ENCODE assay signal across 1 cellular context in genomic region chr17:2711608-2712299, GRCh38.
TF ChIP-seq lines count a peak whose summit lies in the region.

A gene with protein sequence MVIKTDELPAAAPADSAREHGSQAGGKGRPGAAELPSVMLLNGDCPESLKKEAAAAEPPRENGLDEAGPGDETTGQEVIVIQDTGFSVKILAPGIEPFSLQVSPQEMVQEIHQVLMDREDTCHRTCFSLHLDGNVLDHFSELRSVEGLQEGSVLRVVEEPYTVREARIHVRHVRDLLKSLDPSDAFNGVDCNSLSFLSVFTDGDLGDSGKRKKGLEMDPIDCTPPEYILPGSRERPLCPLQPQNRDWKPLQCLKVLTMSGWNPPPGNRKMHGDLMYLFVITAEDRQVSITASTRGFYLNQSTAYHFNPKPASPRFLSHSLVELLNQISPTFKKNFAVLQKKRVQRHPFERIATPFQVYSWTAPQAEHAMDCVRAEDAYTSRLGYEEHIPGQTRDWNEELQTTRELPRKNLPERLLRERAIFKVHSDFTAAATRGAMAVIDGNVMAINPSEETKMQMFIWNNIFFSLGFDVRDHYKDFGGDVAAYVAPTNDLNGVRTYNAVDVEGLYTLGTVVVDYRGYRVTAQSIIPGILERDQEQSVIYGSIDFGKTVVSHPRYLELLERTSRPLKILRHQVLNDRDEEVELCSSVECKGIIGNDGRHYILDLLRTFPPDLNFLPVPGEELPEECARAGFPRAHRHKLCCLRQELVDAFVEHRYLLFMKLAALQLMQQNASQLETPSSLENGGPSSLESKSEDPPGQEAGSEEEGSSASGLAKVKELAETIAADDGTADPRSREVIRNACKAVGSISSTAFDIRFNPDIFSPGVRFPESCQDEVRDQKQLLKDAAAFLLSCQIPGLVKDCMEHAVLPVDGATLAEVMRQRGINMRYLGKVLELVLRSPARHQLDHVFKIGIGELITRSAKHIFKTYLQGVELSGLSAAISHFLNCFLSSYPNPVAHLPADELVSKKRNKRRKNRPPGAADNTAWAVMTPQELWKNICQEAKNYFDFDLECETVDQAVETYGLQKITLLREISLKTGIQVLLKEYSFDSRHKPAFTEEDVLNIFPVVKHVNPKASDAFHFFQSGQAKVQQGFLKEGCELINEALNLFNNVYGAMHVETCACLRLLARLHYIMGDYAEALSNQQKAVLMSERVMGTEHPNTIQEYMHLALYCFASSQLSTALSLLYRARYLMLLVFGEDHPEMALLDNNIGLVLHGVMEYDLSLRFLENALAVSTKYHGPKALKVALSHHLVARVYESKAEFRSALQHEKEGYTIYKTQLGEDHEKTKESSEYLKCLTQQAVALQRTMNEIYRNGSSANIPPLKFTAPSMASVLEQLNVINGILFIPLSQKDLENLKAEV (N-terminal part only) (minus strand): TSS chr17:2711764. CDS start chr17:2711661, 103 bp downstream.

TF ChIP-seq in HepG2, 621 proteins besides CTCF, POLR2A, EP300 and RAD21 (continued from another document and continues in another):
- TF ChIP-seq ZNF691 (CRISPR knock-in tag; IDR thresholded peaks at IDR 0.05; ENCODE audit: borderline replicate concordance, low read depth), result peak; percentile 62; the same call in 1 of the 2 replicates
- TF ChIP-seq, protein P1, sequence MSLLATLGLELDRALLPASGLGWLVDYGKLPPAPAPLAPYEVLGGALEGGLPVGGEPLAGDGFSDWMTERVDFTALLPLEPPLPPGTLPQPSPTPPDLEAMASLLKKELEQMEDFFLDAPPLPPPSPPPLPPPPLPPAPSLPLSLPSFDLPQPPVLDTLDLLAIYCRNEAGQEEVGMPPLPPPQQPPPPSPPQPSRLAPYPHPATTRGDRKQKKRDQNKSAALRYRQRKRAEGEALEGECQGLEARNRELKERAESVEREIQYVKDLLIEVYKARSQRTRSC (CRISPR knock-in tag; IDR thresholded peaks at IDR 0.05; ENCODE audit: low read depth), result no peak
- no peak for TF ChIP-seq ZNF496 (CRISPR knock-in tag; IDR thresholded peaks at IDR 0.05; ENCODE audit: insufficient replicate concordance)
- no peak for TF ChIP-seq ZNF337 (CRISPR knock-in tag; IDR thresholded peaks at IDR 0.05; ENCODE audit: borderline replicate concordance, low read depth)
- TF ChIP-seq FOXO1 (CRISPR knock-in tag; IDR thresholded peaks at IDR 0.05), result peak; percentile 64
- TF ChIP-seq DPF2 (CRISPR knock-in tag; IDR thresholded peaks at IDR 0.05; ENCODE audit: borderline replicate concordance, low read depth), result no peak
- peak; percentile 88 for TF ChIP-seq RBFOX2 (IDR thresholded peaks at IDR 0.05; ENCODE audit: low read depth, low read length)
- TF ChIP-seq MEIS2 (CRISPR knock-in tag; IDR thresholded peaks at IDR 0.05), result peak; percentile 70; the same call in 1 of the 2 replicates
- peak; percentile 71 for TF ChIP-seq POLR2AphosphoS5 (IDR thresholded peaks at IDR 0.05; ENCODE audit: low read depth, low read length)
- TF ChIP-seq, protein P2, sequence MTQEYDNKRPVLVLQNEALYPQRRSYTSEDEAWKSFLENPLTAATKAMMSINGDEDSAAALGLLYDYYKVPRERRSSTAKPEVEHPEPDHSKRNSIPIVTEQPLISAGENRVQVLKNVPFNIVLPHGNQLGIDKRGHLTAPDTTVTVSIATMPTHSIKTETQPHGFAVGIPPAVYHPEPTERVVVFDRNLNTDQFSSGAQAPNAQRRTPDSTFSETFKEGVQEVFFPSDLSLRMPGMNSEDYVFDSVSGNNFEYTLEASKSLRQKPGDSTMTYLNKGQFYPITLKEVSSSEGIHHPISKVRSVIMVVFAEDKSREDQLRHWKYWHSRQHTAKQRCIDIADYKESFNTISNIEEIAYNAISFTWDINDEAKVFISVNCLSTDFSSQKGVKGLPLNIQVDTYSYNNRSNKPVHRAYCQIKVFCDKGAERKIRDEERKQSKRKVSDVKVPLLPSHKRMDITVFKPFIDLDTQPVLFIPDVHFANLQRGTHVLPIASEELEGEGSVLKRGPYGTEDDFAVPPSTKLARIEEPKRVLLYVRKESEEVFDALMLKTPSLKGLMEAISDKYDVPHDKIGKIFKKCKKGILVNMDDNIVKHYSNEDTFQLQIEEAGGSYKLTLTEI (CRISPR knock-in tag; conservative IDR thresholded peaks at IDR 0.05), result no peak
- TF ChIP-seq SOX13 (IDR thresholded peaks at IDR 0.05), result no peak
- peak in 1 of 2 experiments; percentile 43; a peak in 1 of 4 replicates for TF ChIP-seq SOX13 (CRISPR knock-in tag; conservative IDR thresholded peaks at IDR 0.05 in 1 of 2, IDR thresholded peaks at IDR 0.05 in 1 of 2)
- no peak; the same call in 1 of the 2 replicates for TF ChIP-seq ZFP90 (CRISPR knock-in tag; IDR thresholded peaks at IDR 0.05; ENCODE audit: borderline replicate concordance)
- TF ChIP-seq IRF2 (CRISPR knock-in tag; IDR thresholded peaks at IDR 0.05), result peak; percentile 76
- TF ChIP-seq ZNF530 (CRISPR knock-in tag; IDR thresholded peaks at IDR 0.05; ENCODE audit: low read depth), result no peak
- peak in 1 of 2 experiments; percentile 50; a peak in 2 of 4 replicates for TF ChIP-seq ATF4 (CRISPR knock-in tag; IDR thresholded peaks at IDR 0.05)
- TF ChIP-seq, protein P3, sequence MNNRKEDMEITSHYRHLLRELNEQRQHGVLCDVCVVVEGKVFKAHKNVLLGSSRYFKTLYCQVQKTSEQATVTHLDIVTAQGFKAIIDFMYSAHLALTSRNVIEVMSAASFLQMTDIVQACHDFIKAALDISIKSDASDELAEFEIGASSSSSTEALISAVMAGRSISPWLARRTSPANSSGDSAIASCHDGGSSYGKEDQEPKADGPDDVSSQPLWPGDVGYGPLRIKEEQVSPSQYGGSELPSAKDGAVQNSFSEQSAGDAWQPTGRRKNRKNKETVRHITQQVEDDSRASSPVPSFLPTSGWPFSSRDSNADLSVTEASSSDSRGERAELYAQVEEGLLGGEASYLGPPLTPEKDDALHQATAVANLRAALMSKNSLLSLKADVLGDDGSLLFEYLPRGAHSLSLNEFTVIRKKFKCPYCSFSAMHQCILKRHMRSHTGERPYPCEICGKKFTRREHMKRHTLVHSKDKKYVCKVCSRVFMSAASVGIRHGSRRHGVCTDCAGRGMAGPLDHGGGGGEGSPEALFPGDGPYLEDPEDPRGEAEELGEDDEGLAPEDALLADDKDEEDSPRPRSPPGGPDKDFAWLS (CRISPR knock-in tag; IDR thresholded peaks at IDR 0.05; ENCODE audit: borderline replicate concordance), result 0 out of 2 replicates have a peak, but pooled peaks have one; percentile 64
- no peak for TF ChIP-seq ZSCAN12 (CRISPR knock-in tag; IDR thresholded peaks at IDR 0.05)
- peak; percentile 82; the same call in 1 of the 2 replicates for TF ChIP-seq ZNF772 (CRISPR knock-in tag; IDR thresholded peaks at IDR 0.05)
- TF ChIP-seq MYC (CRISPR knock-in tag; IDR thresholded peaks at IDR 0.05; ENCODE audit: borderline replicate concordance), result peak; percentile 97
- peak; percentile 81; the same call in 1 of the 2 replicates for TF ChIP-seq RARG (CRISPR knock-in tag; IDR thresholded peaks at IDR 0.05; ENCODE audit: low read depth)
- TF ChIP-seq DMTF1 (CRISPR knock-in tag; IDR thresholded peaks at IDR 0.05), result no peak
- no peak for TF ChIP-seq RAD51 (IDR thresholded peaks at IDR 0.05; ENCODE audit: borderline replicate concordance)
- no peak for TF ChIP-seq ZNF644 (CRISPR knock-in tag; IDR thresholded peaks at IDR 0.05; ENCODE audit: low read depth)
- TF ChIP-seq AGO2 (optimal IDR thresholded peaks at IDR 0.05; ENCODE audit: low read depth, low read length), result no peak
- no peak; the same call in 1 of the 2 replicates for TF ChIP-seq PHF8 (CRISPR knock-in tag; IDR thresholded peaks at IDR 0.05)
- 0 out of 2 replicates have a peak, but pooled peaks have one; percentile 23 for TF ChIP-seq ATF2 (CRISPR knock-in tag; IDR thresholded peaks at IDR 0.05)
- TF ChIP-seq ZSCAN9 (CRISPR knock-in tag; IDR thresholded peaks at IDR 0.05; ENCODE audit: borderline replicate concordance), result no peak
- TF ChIP-seq HOXA7 (CRISPR knock-in tag; IDR thresholded peaks at IDR 0.05), result no peak
- TF ChIP-seq ZNF362 (CRISPR knock-in tag; IDR thresholded peaks at IDR 0.05; ENCODE audit: borderline replicate concordance), result peak; percentile 13; the same call in 1 of the 2 replicates
- TF ChIP-seq, protein P4, sequence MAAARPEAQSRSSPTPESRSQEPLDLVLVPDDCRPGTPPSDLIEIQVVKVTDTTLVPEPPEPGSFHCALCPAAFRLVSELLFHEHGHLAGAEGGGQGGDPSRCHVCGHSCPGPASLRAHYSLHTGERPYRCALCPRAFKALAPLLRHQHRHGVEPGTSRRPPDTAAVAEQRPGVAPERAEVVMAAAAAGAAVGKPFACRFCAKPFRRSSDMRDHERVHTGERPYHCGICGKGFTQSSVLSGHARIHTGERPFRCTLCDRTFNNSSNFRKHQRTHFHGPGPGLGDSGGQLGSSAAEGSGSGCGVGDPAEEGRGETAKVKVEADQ (CRISPR knock-in tag; IDR thresholded peaks at IDR 0.05; ENCODE audit: borderline replicate concordance), result no peak; the same call in 1 of the 2 replicates
- no peak for TF ChIP-seq ZNF317 (CRISPR knock-in tag; IDR thresholded peaks at IDR 0.05)
- peak; percentile 71 for TF ChIP-seq ARNTL (CRISPR knock-in tag; IDR thresholded peaks at IDR 0.05)
- TF ChIP-seq CBX1 (IDR thresholded peaks at IDR 0.05; ENCODE audit: low read depth), result peak; percentile 32
- TF ChIP-seq RNF2 (conservative IDR thresholded peaks at IDR 0.05; ENCODE audit: low read depth), result peak; percentile 73; the same call in 1 of the 2 replicates
- TF ChIP-seq RBM39 (IDR thresholded peaks at IDR 0.05; ENCODE audit: low read depth, low read length, poor library complexity, severe bottlenecking), result peak; percentile 73
- 0 out of 2 replicates have a peak, but pooled peaks have one; percentile 13 for TF ChIP-seq ZBTB7A (CRISPR knock-in tag; IDR thresholded peaks at IDR 0.05)
- TF ChIP-seq NFIB (CRISPR knock-in tag; IDR thresholded peaks at IDR 0.05; ENCODE audit: borderline replicate concordance), result no peak
- peak; percentile 91 to 94 for TF ChIP-seq NR2F1 (CRISPR knock-in tag; IDR thresholded peaks at IDR 0.05)
- TF ChIP-seq ZNF44 (CRISPR knock-in tag; IDR thresholded peaks at IDR 0.05), result no peak
- peak; percentile 94 for TF ChIP-seq TARDBP (CRISPR knock-in tag; IDR thresholded peaks at IDR 0.05)
